8 cellular contexts compared by ENCODE assay signal in the genomic region with DNA sequence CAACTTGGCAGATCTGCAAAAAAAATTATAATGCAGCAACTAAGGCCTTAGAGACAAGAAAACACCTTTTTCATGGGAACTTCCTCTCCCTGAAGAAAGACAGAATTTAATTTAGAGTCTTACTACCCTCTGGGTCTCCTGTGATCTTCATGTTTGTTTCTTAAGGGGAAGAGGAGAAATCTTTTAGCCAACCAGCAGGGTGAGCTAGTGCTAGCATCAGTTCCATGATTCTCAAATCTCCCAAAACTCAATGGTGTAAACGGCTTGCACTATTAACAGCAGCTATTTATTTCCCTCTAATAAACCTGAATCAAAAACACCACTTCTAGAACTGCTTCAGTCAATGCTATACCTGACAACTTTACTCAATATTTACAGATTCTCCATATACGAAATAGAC. TPM values are rescaled to one million over a fixed set of nuclear protein-coding genes. Genes with fewer than 3 reads are reported as not detected.
DNase-seq lines count a peak whose midpoint lies in the region; ATAC-seq, FAIRE-seq and TF ChIP-seq lines count a peak whose summit lies in the region.

No MANE protein-coding gene starts in this region.

- POLR2A ChIA-PET in HEK293T (lab: Yijun Ruan, JAX) (interaction anchor here (0.8 to 1.4 kb wide), 2 partner anchors 147 to 386 kb away, joined by 3 to 4 read pairs; a partner anchor contains a TSS), HepG2 (lab: Yijun Ruan, JAX) (no interaction called here)

- H3K9me3 Mint-ChIP-seq in activated naive CD8-positive, alpha-beta T cell (ENCODE audit: low read depth) = no peaks in the 10 kb centered on the region

- peaks cover 83% of the 10 kb centered on the region for H3K4me1 ChIP-seq in HepG2 (ENCODE audit: insufficient read depth, low read length)
- peaks cover 46 to 69% (median 55%) of the 10 kb centered on the region in 4 donors for H3K4me1 ChIP-seq in upper lobe of left lung
- peaks cover 49 to 62% of the 10 kb centered on the region in 2 donors for H3K4me1 ChIP-seq in gastrocnemius medialis

- TF ChIP-seq EP300 in HepG2 (IDR thresholded peaks at IDR 0.05; ENCODE audit: low read depth in 2 of 2, low read length in 2 of 2) (no peak), HepG2 (CRISPR knock-in tag; IDR thresholded peaks at IDR 0.05; ENCODE audit: borderline replicate concordance) (no peak), upper lobe of left lung (IDR thresholded peaks at IDR 0.05) (no peak)

- no peaks in the 10 kb centered on the region for H3K36me3 Mint-ChIP-seq in activated naive CD8-positive, alpha-beta T cell

- no peaks in the 10 kb centered on the region; a peak in 1 of 5 replicates for H3K27me3 ChIP-seq in HepG2 (ENCODE audit: control insufficient read depth in 1 of 2, insufficient read depth in 2 of 2, low read length in 2 of 2)
- H3K27me3 ChIP-seq in upper lobe of left lung = no peaks in the 10 kb centered on the region
- no peaks in the 10 kb centered on the region for H3K27me3 ChIP-seq in gastrocnemius medialis

- H3K4me1 Mint-ChIP-seq in activated naive CD8-positive, alpha-beta T cell (ENCODE audit: low read depth) = peaks cover 81% of the 10 kb centered on the region

- H4K20me1 ChIP-seq in HepG2 (ENCODE audit: insufficient read depth, low read length) = peaks cover 21% of the 10 kb centered on the region

- peak; percentile 36; the same call in 1 of the 2 replicates for TF ChIP-seq CTCF in HepG2 (CRISPR knock-in tag; IDR thresholded peaks at IDR 0.05)
- TF ChIP-seq CTCF in upper lobe of left lung (IDR thresholded peaks at IDR 0.05) = peak in 3 of 6 experiments; percentile 24 to 30 (median 30)
- peak in 1 of 5 experiments; percentile 23 for TF ChIP-seq CTCF in gastrocnemius medialis (IDR thresholded peaks at IDR 0.05 in 4 of 5, conservative IDR thresholded peaks at IDR 0.05 in 1 of 5)

- H2AFZ ChIP-seq in HepG2 (ENCODE audit: low read length) = no peak overlapping the region

- no peak overlapping the region for H3K9ac ChIP-seq in HepG2 (ENCODE audit: insufficient read depth, low read depth, low read length)

- FAIRE-seq in HepG2 (lab: Jason Lieb, UNC) = peak; percentile 18

- peak overlapping the region; percentile 73 for H3K27ac Mint-ChIP-seq in activated naive CD8-positive, alpha-beta T cell

- 71% methylated on average over 2 of the region's 2 CpGs for WGBS in HepG2 (ENCODE audit: low lambda C conversion rate)
- 63 to 68% methylated on average over 2 of the region's 2 CpGs for WGBS in upper lobe of left lung, 2 donors

- H3K4me2 ChIP-seq in HepG2 (ENCODE audit: low read depth, low read length) = peak overlapping the region; percentile 83

- in situ Hi-C loops in HepG2 (cut with HindIII; ENCODE audit: extremely low pct_ligation_motif_present, low pct_unique_long_range_greater_than_20kb) (no loop called here), gastrocnemius medialis (cut with MboI; ENCODE audit: low sequenced_read_pairs in 4 of 4) (no loop called here)

- BruUV-seq in HepG2 (replicated peaks; lab: Mats Ljungman, UMichigan) = no TSS peak

- H3K36me3 ChIP-seq in HepG2 (replicated peaks in 1 of 2; ENCODE audit: control insufficient read depth in 1 of 2, insufficient read depth in 2 of 2, low read length in 2 of 2) (no peaks in the 10 kb centered on the region; a peak in 1 of 5 replicates), upper lobe of left lung (no peaks in the 10 kb centered on the region), gastrocnemius medialis (no peaks in the 10 kb centered on the region)

- H3K4me3 Mint-ChIP-seq in activated naive CD8-positive, alpha-beta T cell = peak overlapping the region; percentile 98

- no peaks in the 10 kb centered on the region for H3K27me3 Mint-ChIP-seq in activated naive CD8-positive, alpha-beta T cell

- H3K27ac ChIP-seq in HepG2 (ENCODE audit: extremely low read length, insufficient read depth, low read length) (no peak overlapping the region), upper lobe of left lung (peak overlapping the region in 1 of 4 donors; percentile 9), gastrocnemius medialis (no peak overlapping the region)

- peaks cover 82% of the 10 kb centered on the region for H3K79me2 ChIP-seq in HepG2 (ENCODE audit: insufficient read depth, low read length)

- DNase-seq in CD1c-positive myeloid dendritic cell (ENCODE audit: extremely low spot score) (peak; percentile 30), HEK293T (ENCODE audit: extremely low spot score) (peak; percentile 32), HepG2 (ENCODE audit: low spot score) (peak; percentile 24), upper lobe of left lung (no peak), gastrocnemius medialis (no peak)
- no peak for DNase-seq in activated CD8-positive, alpha-beta memory T cell treated with anti-CD3 and anti-CD28 coated beads, Interleukin-2, amount 50 U/mL, for 48 hours

- ATAC-seq in HepG2 (no peak), upper lobe of left lung (ENCODE audit: low FRiP score in 2 of 2) (no peak), gastrocnemius medialis (no peak), HG03108 (IDR thresholded peaks at IDR 0.05; ENCODE audit: unreplicated experiment) (no peak)

- intact Hi-C loops in HepG2 (cut with micrococcal nuclease; ENCODE audit: unreplicated experiment) (loop anchor here (1.0 kb wide), 1 partner anchor 146 kb away; no protein-coding TSS in a partner anchor), gastrocnemius medialis (cut with DNase I; ENCODE audit: low total_unique reads) (loop anchor here (5.0 kb wide), 1 partner anchor 384 kb away; a partner anchor contains a TSS)

- no peak for TF ChIP-seq POLR2A in HepG2 (IDR thresholded peaks at IDR 0.05; ENCODE audit: insufficient read depth in 1 of 2, low read depth in 2 of 2, low read length in 2 of 2)
- no peak for TF ChIP-seq POLR2A in upper lobe of left lung (IDR thresholded peaks at IDR 0.05)
- no peak for TF ChIP-seq POLR2A in gastrocnemius medialis (IDR thresholded peaks at IDR 0.05)

- no peak overlapping the region for H3K4me3 ChIP-seq in HepG2 (replicated peaks in 1 of 3; ENCODE audit: insufficient read depth in 1 of 3, low read depth in 2 of 3, low read length in 3 of 3)
- no peak overlapping the region for H3K4me3 ChIP-seq in upper lobe of left lung
- no peak overlapping the region for H3K4me3 ChIP-seq in gastrocnemius medialis

- H3K9me3 ChIP-seq in HepG2 (ENCODE audit: low read length) = no peaks in the 10 kb centered on the region
- no peaks in the 10 kb centered on the region for H3K9me3 ChIP-seq in upper lobe of left lung
- H3K9me3 ChIP-seq in gastrocnemius medialis = no peaks in the 10 kb centered on the region

- TF ChIP-seq RAD21 in HepG2 (CRISPR knock-in tag; IDR thresholded peaks at IDR 0.05) = no peak

- CTCF ChIA-PET in HEK293T (lab: Yijun Ruan, JAX) (interaction anchor here (0.8 kb wide), 1 partner anchor 9 kb away, joined by 4 read pairs; no protein-coding TSS in a partner anchor), HepG2 (lab: Yijun Ruan, JAX; ENCODE audit: low intra/inter-chr PET ratio, low total read pairs) (no interaction called here)

TF ChIP-seq in HEK293T, 16 proteins besides CTCF, POLR2A, EP300 and RAD21 (continues in another document):
- TF ChIP-seq FOXK2 (IDR thresholded peaks at IDR 0.05) = no peak
- TF ChIP-seq BHLHE40 (IDR thresholded peaks at IDR 0.05; ENCODE audit: borderline replicate concordance) = no peak
- TF ChIP-seq HDGF (IDR thresholded peaks at IDR 0.05; ENCODE audit: borderline replicate concordance) = no peak
- no peak for TF ChIP-seq SUZ12 (IDR thresholded peaks at IDR 0.05)

TF ChIP-seq in HepG2, 621 proteins besides CTCF, POLR2A, EP300 and RAD21 (continues in another document):
- no peak for TF ChIP-seq ZNF446 (CRISPR knock-in tag; IDR thresholded peaks at IDR 0.05)
- peak; percentile 10; the same call in 1 of the 2 replicates for TF ChIP-seq RBFOX2 (IDR thresholded peaks at IDR 0.05; ENCODE audit: low read depth, low read length)
- TF ChIP-seq CBFB (CRISPR knock-in tag; IDR thresholded peaks at IDR 0.05) = no peak
- TF ChIP-seq NR2F1 (CRISPR knock-in tag; IDR thresholded peaks at IDR 0.05) = no peak
- TF ChIP-seq, protein P1, sequence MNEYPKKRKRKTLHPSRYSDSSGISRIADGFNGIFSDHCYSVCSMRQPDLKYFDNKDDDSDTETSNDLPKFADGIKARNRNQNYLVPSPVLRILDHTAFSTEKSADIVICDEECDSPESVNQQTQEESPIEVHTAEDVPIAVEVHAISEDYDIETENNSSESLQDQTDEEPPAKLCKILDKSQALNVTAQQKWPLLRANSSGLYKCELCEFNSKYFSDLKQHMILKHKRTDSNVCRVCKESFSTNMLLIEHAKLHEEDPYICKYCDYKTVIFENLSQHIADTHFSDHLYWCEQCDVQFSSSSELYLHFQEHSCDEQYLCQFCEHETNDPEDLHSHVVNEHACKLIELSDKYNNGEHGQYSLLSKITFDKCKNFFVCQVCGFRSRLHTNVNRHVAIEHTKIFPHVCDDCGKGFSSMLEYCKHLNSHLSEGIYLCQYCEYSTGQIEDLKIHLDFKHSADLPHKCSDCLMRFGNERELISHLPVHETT (CRISPR knock-in tag; conservative IDR thresholded peaks at IDR 0.05) = no peak
- peak; percentile 26; the same call in 1 of the 2 replicates for TF ChIP-seq STAG1 (CRISPR knock-in tag; IDR thresholded peaks at IDR 0.05)

RNA-seq across cellular contexts. Expression of a gene that starts 3.8 kb away (rescaled TPM):
- total RNA-seq in HepG2 (2016; rRNA removed; fragmentation: Illumina TruSeq; extraction: Trizol) (51.7 and 66.7 TPM in 2 replicates), upper lobe of left lung (100 to 1,000 TPM in 1 of 6 donors, 10 to 100 TPM in 5; 36.7 to 111 (median 42.9) TPM), gastrocnemius medialis (10 to 100 TPM; 30.5 to 61.7 (median 34.6) TPM)
- 15.4 and 16.6 TPM in 2 replicates for total RNA-seq in HepG2 (2016; cell fraction: cytosol; rRNA removed; fragmentation: Illumina TruSeq; extraction: Trizol; ENCODE audit: low read depth)
- total RNA-seq in HepG2 (2016; cell fraction: insoluble cytoplasmic fraction; rRNA removed; fragmentation: Illumina TruSeq; extraction: Trizol) = 59.1 and 68.6 TPM in 2 replicates
- 32.4 and 36.1 TPM in 2 replicates for total RNA-seq in HepG2 (2016; cell fraction: membrane; rRNA removed; fragmentation: Illumina TruSeq; extraction: Trizol)
- 95.4 and 114 TPM in 2 replicates for total RNA-seq in HepG2 (2016; cell fraction: nucleus; rRNA removed; fragmentation: Illumina TruSeq; extraction: Trizol)
- polyA plus RNA-seq in HepG2 (2011; rRNA removed) = 13.5 and 17.7 TPM in 2 replicates
- 5.6 and 9.2 TPM in 2 replicates for polyA plus RNA-seq in HepG2 (2011; cell fraction: cytosol; rRNA removed)
- 12.6 and 17.0 TPM in 2 replicates for polyA plus RNA-seq in HepG2 (2011; cell fraction: nucleus; rRNA removed)
- 23.8 and 26.0 TPM in 2 replicates for polyA plus RNA-seq in HepG2 (2012)
- polyA plus RNA-seq in HepG2 (2016; cell fraction: cytosol; fragmentation: Illumina TruSeq; extraction: Trizol; ENCODE audit: low read depth) = 6.2 and 6.9 TPM in 2 replicates
- 40.2 and 44.0 TPM in 2 replicates for polyA plus RNA-seq in HepG2 (2016; cell fraction: insoluble cytoplasmic fraction; fragmentation: Illumina TruSeq; extraction: Trizol; ENCODE audit: low read depth)
- polyA plus RNA-seq in HepG2 (2016; cell fraction: membrane; fragmentation: Illumina TruSeq; extraction: Trizol; ENCODE audit: low read depth) = 11.7 and 13.7 TPM in 2 replicates
- polyA plus RNA-seq in HepG2 (2016; cell fraction: nucleus; fragmentation: Illumina TruSeq; extraction: Trizol; ENCODE audit: insufficient read depth, low read depth) = 40.4 and 40.6 TPM in 2 replicates
- polyA minus RNA-seq in HepG2 (2011; rRNA and poly(A)+ RNA removed; ENCODE audit: low replicate concordance) = 36.3 and 49.9 TPM in 2 replicates
- 31.6 and 42.4 TPM in 2 replicates for polyA minus RNA-seq in HepG2 (2011; cell fraction: cytosol; rRNA and poly(A)+ RNA removed)
- polyA minus RNA-seq in HepG2 (2011; cell fraction: nucleus; rRNA and poly(A)+ RNA removed) = 239 and 242 TPM in 2 replicates

Comparison
In these comparisons a context has a peak if more than half of its experiments do, and no peak if none do; other contexts are left out.
1. DNase-seq: peak in CD1c-positive myeloid dendritic cell (single experiment), HEK293T (single experiment) and HepG2 (single experiment); none in upper lobe of left lung (0 of 2), gastrocnemius medialis (0 of 2) and activated CD8-positive, alpha-beta memory T cell treated with anti-CD3 and anti-CD28 coated beads, Interleukin-2, amount 50 U/mL, for 48 hours (single experiment).